ENCODE assay signal across 1 cellular context in genomic region chr12:115752913-115753726, GRCh38.
TF ChIP-seq lines count a peak whose summit lies in the region.

No MANE protein-coding gene starts in this region.

TF ChIP-seq in HepG2, 621 proteins besides CTCF, POLR2A, EP300 and RAD21 (continued from another document):
- TF ChIP-seq ZNF230 (CRISPR knock-in tag; IDR thresholded peaks at IDR 0.05), result no peak
- TF ChIP-seq ZNF513 (CRISPR knock-in tag; conservative IDR thresholded peaks at IDR 0.05), result no peak
- 0 out of 2 replicates have a peak, but pooled peaks have one; percentile 17 for TF ChIP-seq KAT8 (CRISPR knock-in tag; IDR thresholded peaks at IDR 0.05)
- no peak for TF ChIP-seq SUZ12 (IDR thresholded peaks at IDR 0.05; ENCODE audit: low read depth, low read length)
- no peak for TF ChIP-seq ZNF572 (CRISPR knock-in tag; IDR thresholded peaks at IDR 0.05)
- TF ChIP-seq RFX5 (IDR thresholded peaks at IDR 0.05; ENCODE audit: low read depth, low read length), result no peak
- TF ChIP-seq KAT7 (CRISPR knock-in tag; IDR thresholded peaks at IDR 0.05; ENCODE audit: borderline replicate concordance), result no peak
- no peak for TF ChIP-seq CREB3 (CRISPR knock-in tag; IDR thresholded peaks at IDR 0.05)
- TF ChIP-seq ZNF382 (CRISPR knock-in tag; IDR thresholded peaks at IDR 0.05; ENCODE audit: borderline replicate concordance), result no peak
- TF ChIP-seq FOXA3 (CRISPR knock-in tag; IDR thresholded peaks at IDR 0.05), result no peak
- no peak for TF ChIP-seq ZNF142 (CRISPR knock-in tag; IDR thresholded peaks at IDR 0.05)
- no peak for TF ChIP-seq ONECUT2 (CRISPR knock-in tag; IDR thresholded peaks at IDR 0.05)
- TF ChIP-seq TSC22D2 (CRISPR knock-in tag; IDR thresholded peaks at IDR 0.05; ENCODE audit: borderline replicate concordance), result no peak
- TF ChIP-seq XBP1 (CRISPR knock-in tag; IDR thresholded peaks at IDR 0.05), result no peak
- TF ChIP-seq ADNP (CRISPR knock-in tag; IDR thresholded peaks at IDR 0.05), result no peak
- no peak for TF ChIP-seq SNAPC4 (CRISPR knock-in tag; IDR thresholded peaks at IDR 0.05)
- no peak for TF ChIP-seq ZNF343 (CRISPR knock-in tag; IDR thresholded peaks at IDR 0.05)
- TF ChIP-seq ZNF788 (CRISPR knock-in tag; IDR thresholded peaks at IDR 0.05; ENCODE audit: borderline replicate concordance), result no peak
- 0 out of 2 replicates have a peak, but pooled peaks have one; percentile 27 for TF ChIP-seq ELF3 (CRISPR knock-in tag; IDR thresholded peaks at IDR 0.05)
- TF ChIP-seq GPBP1L1 (CRISPR knock-in tag; IDR thresholded peaks at IDR 0.05), result no peak
- no peak for TF ChIP-seq HIVEP1 (CRISPR knock-in tag; IDR thresholded peaks at IDR 0.05)
